In the genomic region with DNA sequence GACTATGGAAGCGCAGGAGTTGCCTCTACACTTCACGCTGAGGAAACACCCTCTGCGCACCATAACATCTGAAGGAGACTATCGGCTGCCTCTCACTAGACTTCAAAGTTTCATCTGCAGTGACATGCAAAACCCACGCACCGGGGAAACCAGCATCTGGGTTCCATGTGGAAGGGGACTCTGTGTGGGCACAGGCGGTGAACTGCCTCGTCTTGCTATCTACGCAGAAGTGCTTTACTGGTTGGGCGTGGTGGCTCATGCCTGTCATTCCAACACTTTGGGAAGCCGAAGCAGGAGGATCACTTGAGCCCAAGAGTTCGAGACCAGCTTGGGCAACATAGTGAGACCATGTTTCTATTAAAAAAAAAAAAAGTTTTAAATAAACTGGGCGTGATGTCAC, we compare ENCODE assay signal across 18 cellular contexts.
DNase-seq lines count a peak whose midpoint lies in the region; ATAC-seq and TF ChIP-seq lines count a peak whose summit lies in the region.
"Had no signal": no experiment of that assay in that cellular context is flagged by ENCODE, and none has a peak within 500 bp of the region (broad histone marks: within the 10 kb centered on the region; RNA-seq: fewer than 3 reads in every experiment).

No MANE protein-coding gene starts in this region.

- H3K9me3 ChIP-seq in left ventricle myocardium inferior (replicated peaks) (no peaks in the 10 kb centered on the region), RWPE2 (ENCODE audit: severe bottlenecking) (no peaks in the 10 kb centered on the region), left lung (no peaks in the 10 kb centered on the region), upper lobe of right lung (no peaks in the 10 kb centered on the region)
- H3K9me3 ChIP-seq: upper lobe of left lung had no signal

- intact Hi-C loops in left cardiac atrium (cut with DNase I) (no loop called here), left ventricle myocardium inferior (cut with micrococcal nuclease) (no loop called here), left lung (cut with DNase I) (no loop called here), upper lobe of right lung (cut with DNase I) (no loop called here), left colon (cut with DNase I, micrococcal nuclease) (no loop called here)

- no peak overlapping the region for H3K27ac ChIP-seq in left ventricle myocardium inferior (replicated peaks)
- no peak overlapping the region for H3K27ac ChIP-seq in RWPE2 (ENCODE audit: poor library complexity, severe bottlenecking)
- H3K27ac ChIP-seq in left lung = no peak overlapping the region
- no peak overlapping the region for H3K27ac ChIP-seq in upper lobe of right lung
- H3K27ac ChIP-seq: GM23248, upper lobe of left lung had no signal

- ATAC-seq in left cardiac atrium = no peak
- ATAC-seq in RWPE2 (ENCODE audit: low read depth) = no peak
- peak; percentile 5 for ATAC-seq in left lung
- ATAC-seq in upper lobe of right lung = peak; percentile 19
- ATAC-seq in left colon = no peak
- ATAC-seq: stimulated activated memory B cell treated with anti-CD40 and anti-IgM and Interleukin-4, amounts not matched to agents 10 μg/mL and 1 μg/mL and 100 μg/mL, for 72 hours had no signal

- DNase-seq in left cardiac atrium = peak; percentile 19
- no peak for DNase-seq in left ventricle myocardium inferior
- DNase-seq in RWPE2 (ENCODE audit: low spot score) = peak; percentile 32
- DNase-seq in left lung = peak in 1 of 2 donors; percentile 29
- no peak for DNase-seq in upper lobe of right lung
- no peak for DNase-seq in left colon
- no peak for DNase-seq in stimulated activated CD8-positive, alpha-beta memory T cell treated with anti-CD3 and anti-CD28 coated beads, Interleukin-4, amount 100 ng/mL, for 48 hours
- DNase-seq: activated CD4-positive, CD25-positive, alpha-beta regulatory T cell; dermis blood vessel endothelial cell; endodermal cell; GM23248; NCI-H1092; NCI-H1694 treated with DMSO at 0.1 percent for 48 hours; NCI-H2171; NCI-H510A treated with DMSO at 0.1 percent for 48 hours; RPMI8226; upper lobe of left lung had no signal

- H3K27me3 ChIP-seq in left ventricle myocardium inferior (ENCODE audit: low read depth) (no peaks in the 10 kb centered on the region), RWPE2 (ENCODE audit: insufficient read depth, poor library complexity, severe bottlenecking) (no peaks in the 10 kb centered on the region), left lung (no peaks in the 10 kb centered on the region), upper lobe of right lung (no peaks in the 10 kb centered on the region)
- H3K27me3 ChIP-seq: upper lobe of left lung had no signal

- H3K36me3 ChIP-seq in left ventricle myocardium inferior (peaks cover 66% of the 10 kb centered on the region), RWPE2 (ENCODE audit: low read depth) (peaks cover 87% of the 10 kb centered on the region), left lung (peaks cover 0 to 100% of the 10 kb centered on the region in 2 donors), upper lobe of right lung (peaks cover 81% of the 10 kb centered on the region)

- TF ChIP-seq CTCF in left ventricle myocardium inferior (IDR thresholded peaks at IDR 0.05; ENCODE audit: borderline replicate concordance) (no peak), RWPE2 (IDR thresholded peaks at IDR 0.05; ENCODE audit: poor library complexity, severe bottlenecking) (no peak), left lung (IDR thresholded peaks at IDR 0.05) (no peak), upper lobe of right lung (IDR thresholded peaks at IDR 0.05) (no peak)

- H3K4me3 ChIP-seq in left ventricle myocardium inferior (no peak overlapping the region), RWPE2 (ENCODE audit: severe bottlenecking) (no peak overlapping the region), left lung (no peak overlapping the region), upper lobe of right lung (no peak overlapping the region)
- H3K4me3 ChIP-seq: GM23248, upper lobe of left lung had no signal

- H3K4me1 ChIP-seq in left ventricle myocardium inferior = peaks cover 51% of the 10 kb centered on the region
- no peaks in the 10 kb centered on the region for H3K4me1 ChIP-seq in RWPE2 (ENCODE audit: insufficient read depth, poor library complexity, severe bottlenecking)
- H3K4me1 ChIP-seq in left lung = no peaks in the 10 kb centered on the region
- no peaks in the 10 kb centered on the region for H3K4me1 ChIP-seq in upper lobe of right lung

Comparison
In these comparisons a context has a peak if more than half of its experiments do, and no peak if none do; other contexts are left out.
1. DNase-seq: peak in left cardiac atrium (single experiment) and RWPE2 (single experiment); none in left ventricle myocardium inferior (single experiment), upper lobe of right lung (single experiment), left colon (0 of 2) and stimulated activated CD8-positive, alpha-beta memory T cell treated with anti-CD3 and anti-CD28 coated beads, Interleukin-4, amount 100 ng/mL, for 48 hours (single experiment).
2. ATAC-seq: peak in left lung (single experiment) and upper lobe of right lung (single experiment); none in left cardiac atrium (0 of 2), RWPE2 (single experiment) and left colon (single experiment).